19 cellular contexts compared by ENCODE assay signal in genomic region chr17:18980682-18981384, GRCh38. TPM values are rescaled to one million over a fixed set of nuclear protein-coding genes. Genes with fewer than 3 reads are reported as not detected.
A peak's percentile ranks its signal among the peaks of the same experiment; 100 is the strongest.
DNase-seq lines count a peak whose midpoint lies in the region; ATAC-seq, FAIRE-seq and TF ChIP-seq lines count a peak whose summit lies in the region.
"Had no signal": no experiment of that assay in that cellular context is flagged by ENCODE, and none has a peak within 500 bp of the region (broad histone marks: within the 10 kb centered on the region; RNA-seq: fewer than 3 reads in every experiment).

No MANE protein-coding gene starts in this region.

- POLR2A ChIA-PET in H1 (lab: Charles Lee; ENCODE audit: partially characterized antibody) = interaction anchor here (1.2 kb wide), 1 partner anchor 24 kb away, joined by 3 read pairs; the partner anchor contains the start of gene FAM83G

- intact Hi-C loops in left ventricle myocardium superior (cut with micrococcal nuclease) = no loop called here
- intact Hi-C loops in activated naive CD4-positive, alpha-beta T cell treated with anti-CD3 and anti-CD28 coated beads for 36 hours (cut with micrococcal nuclease) = no loop called here

- no peak overlapping the region for H2BK20ac ChIP-seq in H1 (ENCODE audit: low read length)

- TF ChIP-seq CTCF in H1 (IDR thresholded peaks at IDR 0.05; ENCODE audit: control extremely low read depth in 1 of 3, insufficient read depth in 1 of 3, low read depth in 1 of 3, low read length in 3 of 3) = no peak

- no peak for ATAC-seq in CD4-positive, CD25-positive, alpha-beta regulatory T cell (ENCODE audit: low read depth in 2 of 2)
- no peak for ATAC-seq in HG03442 (IDR thresholded peaks at IDR 0.05; ENCODE audit: unreplicated experiment)
- ATAC-seq in left ventricle myocardium superior = no peak
- no peak for ATAC-seq in HG03097 (IDR thresholded peaks at IDR 0.05; ENCODE audit: low FRiP score, unreplicated experiment)
- ATAC-seq: stimulated activated memory B cell treated with anti-CD40 and anti-IgM and Interleukin-4, amounts not matched to agents 10 μg/mL and 1 μg/mL and 100 μg/mL, for 72 hours had no signal

- no peaks in the 10 kb centered on the region for H3K27me3 ChIP-seq in CD4-positive, CD25-positive, alpha-beta regulatory T cell (ENCODE audit: control insufficient read depth, insufficient read depth, low read length)
- no peaks in the 10 kb centered on the region for H3K27me3 ChIP-seq in H1 (replicated peaks in 1 of 4; ENCODE audit: control insufficient read depth in 3 of 4, extremely low read depth in 1 of 4, insufficient read depth in 3 of 4, low read length in 3 of 4)
- H3K27me3 ChIP-seq in neuronal stem cell (ENCODE audit: control insufficient read depth in 3 of 3, insufficient read depth in 3 of 3, low read depth in 1 of 3, low read length in 3 of 3) = no peaks in the 10 kb centered on the region

- peak overlapping the region in 2 of 3 donors; percentile 5 to 20 for H3K27ac Mint-ChIP-seq in CD4-positive, CD25-positive, alpha-beta regulatory T cell
- H3K27ac Mint-ChIP-seq in activated naive CD4-positive, alpha-beta T cell treated with anti-CD3 and anti-CD28 coated beads for 36 hours = no peak overlapping the region
- H3K27ac Mint-ChIP-seq: stimulated activated memory B cell treated with anti-CD40 and anti-IgM and Interleukin-4, amounts not matched to agents 10 μg/mL and 1 μg/mL and 100 μg/mL, for 72 hours had no signal

- H4K8ac ChIP-seq in H1 (ENCODE audit: extremely low read depth, insufficient read depth, low read length) = no peak overlapping the region
- no peak overlapping the region for H4K8ac ChIP-seq in neuronal stem cell (ENCODE audit: low read depth, low read length)

- no peak for TF ChIP-seq RAD21 in H1 (IDR thresholded peaks at IDR 0.05 in 1 of 2, conservative IDR thresholded peaks at IDR 0.05 in 1 of 2; ENCODE audit: low read depth in 2 of 2, low read length in 2 of 2)

- H3K56ac ChIP-seq in H1 (replicated peaks; ENCODE audit: insufficient read length, low read depth, low read length) = no peak overlapping the region

- H3K4me3 ChIP-seq in CD4-positive, CD25-positive, alpha-beta regulatory T cell (ENCODE audit: low read depth, low read length) = no peak overlapping the region
- no peak overlapping the region for H3K4me3 ChIP-seq in H1 (ENCODE audit: extremely low read depth in 1 of 4, insufficient read depth in 2 of 4, low read depth in 3 of 4, low read length in 4 of 4)
- H3K4me3 ChIP-seq in neuronal stem cell (ENCODE audit: low read length in 2 of 2) = no peak overlapping the region

- H2AFZ ChIP-seq in H1 (ENCODE audit: low read length) = no peak overlapping the region
- H2AFZ ChIP-seq in neuronal stem cell (ENCODE audit: low read length) = peak overlapping the region; percentile 83
- H2AFZ ChIP-seq: parathyroid adenoma had no signal

- H3K9me3 ChIP-seq in CD4-positive, CD25-positive, alpha-beta regulatory T cell (ENCODE audit: control insufficient read depth in 2 of 2, low read length in 2 of 2) = no peaks in the 10 kb centered on the region
- H3K9me3 ChIP-seq in H1 (ENCODE audit: insufficient read depth in 2 of 2, low read depth in 1 of 2, low read length in 1 of 2) (no peaks in the 10 kb centered on the region), neuronal stem cell (replicated peaks in 1 of 2; ENCODE audit: control insufficient read depth in 2 of 2, insufficient read depth in 1 of 2, low read depth in 1 of 2, low read length in 2 of 2) (no peaks in the 10 kb centered on the region)

- H3K4ac ChIP-seq in H1 (replicated peaks; ENCODE audit: insufficient read length, low read depth, low read length) (no peak overlapping the region), neuronal stem cell (ENCODE audit: low read length) (no peak overlapping the region)

- DNase-seq in CD4-positive, CD25-positive, alpha-beta regulatory T cell = no peak
- peak; percentile 25 for DNase-seq in M059J (ENCODE audit: low read depth)
- DNase-seq in H1 (ENCODE audit: low read depth in 1 of 2, low spot score in 2 of 2) = no peak
- no peak for DNase-seq in neuronal stem cell (ENCODE audit: low spot score)
- DNase-seq in left ventricle myocardium superior = no peak
- no peak for DNase-seq in activated naive CD4-positive, alpha-beta T cell treated with anti-CD3 and anti-CD28 coated beads for 36 hours
- DNase-seq: activated CD4-positive, alpha-beta T cell treated with anti-CD3 and anti-CD28 coated beads, Interleukin-2, amount 50 U/mL, for 1 hour; hippocampal formation; Karpas-422; mammary epithelial cell had no signal

- H3K79me1 ChIP-seq in H1 (ENCODE audit: low read depth, low read length) (peaks cover 7% of the 10 kb centered on the region; the same call in 1 of the 2 replicates), neuronal stem cell (ENCODE audit: low read depth, low read length) (peaks cover 2% of the 10 kb centered on the region)

- no peak overlapping the region for H3K4me3 Mint-ChIP-seq in CD4-positive, CD25-positive, alpha-beta regulatory T cell
- no peak overlapping the region for H3K4me3 Mint-ChIP-seq in activated naive CD4-positive, alpha-beta T cell treated with anti-CD3 and anti-CD28 coated beads for 36 hours
- H3K4me3 Mint-ChIP-seq: stimulated activated memory B cell treated with anti-CD40 and anti-IgM and Interleukin-4, amounts not matched to agents 10 μg/mL and 1 μg/mL and 100 μg/mL, for 72 hours had no signal

- TF ChIP-seq EP300 in H1 (IDR thresholded peaks at IDR 0.05; ENCODE audit: borderline replicate concordance in 1 of 2, low read depth in 2 of 2, low read length in 2 of 2) = no peak

- H2BK12ac ChIP-seq in H1 (ENCODE audit: low read depth, low read length) (no peak overlapping the region), neuronal stem cell (ENCODE audit: low read length) (no peak overlapping the region)

- H3K18ac ChIP-seq in H1 (ENCODE audit: extremely low read depth, low read length) = no peak overlapping the region
- H3K18ac ChIP-seq in neuronal stem cell (ENCODE audit: low read length) = peak overlapping the region; percentile 93

- CTCF ChIA-PET in H1 (lab: Charles Lee; ENCODE audit: partially characterized antibody) = interaction anchor here (1.0 to 4.9 kb wide), 4 partner anchors 11 to 20 kb away, joined by 3 to 30 read pairs (median 4); no protein-coding TSS in a partner anchor
- CTCF ChIA-PET in activated naive CD4-positive, alpha-beta T cell treated with anti-CD3 and anti-CD28 coated beads for 36 hours (lab: Charles Lee) = interaction anchor here (1.0 to 2.3 kb wide), 2 partner anchors 13 to 20 kb away, joined by 3 to 7 read pairs; no protein-coding TSS in a partner anchor

- H4K91ac ChIP-seq in H1 (replicated peaks; ENCODE audit: insufficient read length, low read length) (no peak overlapping the region), neuronal stem cell (ENCODE audit: low read depth, low read length, poor library complexity) (no peak overlapping the region)

- H4K5ac ChIP-seq in H1 (ENCODE audit: insufficient read length, low read depth, low read length) = no peak overlapping the region

- H3K9me3 Mint-ChIP-seq in CD4-positive, CD25-positive, alpha-beta regulatory T cell = peaks cover 0 to 2% (median 0%) of the 10 kb centered on the region in 7 donors
- no peaks in the 10 kb centered on the region for H3K9me3 Mint-ChIP-seq in activated naive CD4-positive, alpha-beta T cell treated with anti-CD3 and anti-CD28 coated beads for 36 hours
- H3K9me3 Mint-ChIP-seq: stimulated activated memory B cell treated with anti-CD40 and anti-IgM and Interleukin-4, amounts not matched to agents 10 μg/mL and 1 μg/mL and 100 μg/mL, for 72 hours had no signal

- H3K27me3 Mint-ChIP-seq in CD4-positive, CD25-positive, alpha-beta regulatory T cell = no peaks in the 10 kb centered on the region
- no peaks in the 10 kb centered on the region for H3K27me3 Mint-ChIP-seq in activated naive CD4-positive, alpha-beta T cell treated with anti-CD3 and anti-CD28 coated beads for 36 hours (ENCODE audit: low read depth)
- H3K27me3 Mint-ChIP-seq: stimulated activated memory B cell treated with anti-CD40 and anti-IgM and Interleukin-4, amounts not matched to agents 10 μg/mL and 1 μg/mL and 100 μg/mL, for 72 hours had no signal

- H4K20me1 ChIP-seq in H1 (replicated peaks in 1 of 2; ENCODE audit: control insufficient read depth in 1 of 2, insufficient read depth in 2 of 2, low read length in 2 of 2) = peaks cover 6 to 18% of the 10 kb centered on the region in 2 experiments

- no peak overlapping the region for H3K27ac ChIP-seq in CD4-positive, CD25-positive, alpha-beta regulatory T cell (ENCODE audit: insufficient read depth, low read length, poor library complexity, severe bottlenecking)
- H3K27ac ChIP-seq in H1 (ENCODE audit: low read depth, low read length) = peak overlapping the region; percentile 15; the same call in 1 of the 2 replicates
- H3K27ac ChIP-seq in neuronal stem cell (replicated peaks; ENCODE audit: low read length) = peak overlapping the region; percentile 74
- H3K27ac ChIP-seq: parathyroid adenoma had no signal

- H3K4me1 ChIP-seq in CD4-positive, CD25-positive, alpha-beta regulatory T cell (ENCODE audit: control insufficient read depth, insufficient read depth, low read length, poor library complexity, severe bottlenecking) = no peaks in the 10 kb centered on the region
- H3K4me1 ChIP-seq in H1 (replicated peaks in 1 of 4; ENCODE audit: control insufficient read depth in 3 of 4, insufficient read depth in 4 of 4, low read length in 3 of 4) (peaks cover 0 to 4% (median 0%) of the 10 kb centered on the region in 4 experiments; a peak in 2 of 7 replicates), neuronal stem cell (ENCODE audit: control insufficient read depth in 2 of 2, insufficient read depth in 1 of 2, low read depth in 1 of 2, low read length in 2 of 2) (peaks cover 11 to 26% of the 10 kb centered on the region in 2 donors)
- H3K4me1 ChIP-seq: parathyroid adenoma had no signal

- FAIRE-seq in H1 (lab: Jason Lieb, UNC) = no peak
- FAIRE-seq: bronchial epithelial cell, G401.6, GM18507 had no signal

- H3K14ac ChIP-seq in H1 (ENCODE audit: insufficient read length) (no peak overlapping the region), neuronal stem cell (ENCODE audit: low read length) (peak overlapping the region; percentile 63)

- H2AK5ac ChIP-seq in H1 (ENCODE audit: low read depth, low read length) (no peak overlapping the region), neuronal stem cell (ENCODE audit: low read depth, low read length) (peak overlapping the region; percentile 100)

- peaks cover 0 to 1% (median 0%) of the 10 kb centered on the region in 4 donors for H3K4me1 Mint-ChIP-seq in CD4-positive, CD25-positive, alpha-beta regulatory T cell
- no peaks in the 10 kb centered on the region for H3K4me1 Mint-ChIP-seq in activated naive CD4-positive, alpha-beta T cell treated with anti-CD3 and anti-CD28 coated beads for 36 hours (ENCODE audit: low read depth)
- H3K4me1 Mint-ChIP-seq: stimulated activated memory B cell treated with anti-CD40 and anti-IgM and Interleukin-4, amounts not matched to agents 10 μg/mL and 1 μg/mL and 100 μg/mL, for 72 hours had no signal

- H3K36me3 ChIP-seq in CD4-positive, CD25-positive, alpha-beta regulatory T cell (ENCODE audit: control insufficient read depth, insufficient read depth, low read length) = peaks cover 30% of the 10 kb centered on the region
- H3K36me3 ChIP-seq in H1 (ENCODE audit: control insufficient read depth in 2 of 4, insufficient read depth in 4 of 4, low read length in 3 of 4) (peaks cover 10 to 24% (median 20%) of the 10 kb centered on the region in 4 experiments), neuronal stem cell (replicated peaks in 1 of 2; ENCODE audit: control insufficient read depth in 2 of 2, insufficient read depth in 2 of 2, low read length in 2 of 2) (peaks cover 0 to 28% of the 10 kb centered on the region in 2 donors)

- H3K79me2 ChIP-seq in H1 (ENCODE audit: control insufficient read depth in 1 of 2, insufficient read depth in 2 of 2, low read length in 2 of 2) = no peaks in the 10 kb centered on the region
- H3K79me2 ChIP-seq: parathyroid adenoma had no signal

- TF ChIP-seq POLR2A in H1 (IDR thresholded peaks at IDR 0.05; ENCODE audit: control extremely low read depth in 1 of 2, low read depth in 2 of 2, low read length in 2 of 2) = no peak

- no peaks in the 10 kb centered on the region for H3K23me2 ChIP-seq in H1 (ENCODE audit: low read depth, low read length)

- H3K4me2 ChIP-seq in H1 (ENCODE audit: insufficient read depth in 1 of 2, low read depth in 2 of 2, low read length in 2 of 2) = no peak overlapping the region
- H3K4me2 ChIP-seq in neuronal stem cell (ENCODE audit: insufficient read depth, low read length, poor library complexity, severe bottlenecking) = no peak overlapping the region

- 92% methylated on average over 15 of the region's 15 CpGs; no CpG with 5 or more reads in 1 of the 2 experiments for WGBS in H1 (ENCODE audit: extremely low coverage in 1 of 2, insufficient coverage in 1 of 2, insufficient read length in 1 of 2, insufficient replicate concordance in 2 of 2, low coverage in 1 of 2, low lambda C conversion rate in 2 of 2, missing lambda C conversion rate in 1 of 2), 2 experiments
- no CpG with 5 or more reads among the region's 15 CpGs for WGBS in neuronal stem cell (ENCODE audit: extremely low coverage in 2 of 2, insufficient read length in 2 of 2, insufficient replicate concordance in 1 of 2), 2 donors

- H3K23ac ChIP-seq in H1 (ENCODE audit: insufficient read length) (no peak overlapping the region), neuronal stem cell (ENCODE audit: low read depth, low read length, poor library complexity) (peak overlapping the region; percentile 47)

- H2BK5ac ChIP-seq in H1 (ENCODE audit: low read depth, low read length) = no peak overlapping the region
- peak overlapping the region; percentile 78 for H2BK5ac ChIP-seq in neuronal stem cell (ENCODE audit: low read length)

- peaks cover 8% of the 10 kb centered on the region for H3K36me3 Mint-ChIP-seq in CD4-positive, CD25-positive, alpha-beta regulatory T cell
- peaks cover 18% of the 10 kb centered on the region for H3K36me3 Mint-ChIP-seq in activated naive CD4-positive, alpha-beta T cell treated with anti-CD3 and anti-CD28 coated beads for 36 hours (ENCODE audit: low read depth)

- H2BK120ac ChIP-seq in H1 (replicated peaks; ENCODE audit: low read depth, low read length) (no peak overlapping the region), neuronal stem cell (ENCODE audit: low read depth, low read length) (peak overlapping the region; percentile 2)

- H3K9ac ChIP-seq in H1 (replicated peaks in 1 of 4; ENCODE audit: extremely low read depth in 1 of 4, low read depth in 3 of 4, low read length in 3 of 4) = no peak overlapping the region
- no peak overlapping the region for H3K9ac ChIP-seq in neuronal stem cell (ENCODE audit: low read depth, low read length, poor library complexity)
- H3K9ac ChIP-seq: parathyroid adenoma had no signal

- H2BK15ac ChIP-seq in H1 (ENCODE audit: low read length) = no peak overlapping the region
- peak overlapping the region; percentile 11 for H2BK15ac ChIP-seq in neuronal stem cell (ENCODE audit: low read length)

RNA-seq across cellular contexts. Expression of gene FAM83G, which starts 23.7 kb away (rescaled TPM):
- total RNA-seq in CD4-positive, CD25-positive, alpha-beta regulatory T cell = 10.7 TPM
- 1 to 10 TPM; 3.7 to 6.2 (median 5.3) TPM for polyA plus RNA-seq in CD4-positive, CD25-positive, alpha-beta regulatory T cell
- total RNA-seq in M059J (2014; rRNA removed; shearing (Covaris generic)) = 6.5 and 15.0 TPM in 2 replicates
- total RNA-seq in H1 (2021; fragmentation: NEBNext Ultra II Directional; extraction: Animal tissue kit (Norgen Biotek cat#: 25700)) = 28.7 and 29.0 TPM in 2 replicates
- 15.4 and 21.3 TPM in 2 replicates for polyA plus RNA-seq in H1 (2011; rRNA removed)
- 14.3 TPM for polyA plus RNA-seq in H1 (2011; cell fraction: cytosol; rRNA removed)
- polyA plus RNA-seq in H1 (2011; cell fraction: nucleus; rRNA removed) = 29.6 TPM
- 13.8 to 20.5 TPM (median 18.5 TPM) in 4 replicates for polyA plus RNA-seq in H1 (2012, experiment 1 of 2)
- 20.3 TPM for polyA plus RNA-seq in H1 (2012, experiment 2 of 2)
- polyA plus RNA-seq in H1 (2013, experiment 1 of 2) = 13.9 TPM
- polyA plus RNA-seq in H1 (2013, experiment 2 of 2) = 13.4 TPM
- polyA minus RNA-seq in H1 (2011; rRNA and poly(A)+ RNA removed) = 20.1 and 21.0 TPM in 2 replicates
- polyA minus RNA-seq in H1 (2011; cell fraction: cytosol; rRNA and poly(A)+ RNA removed) = 21.6 TPM
- 22.7 TPM for polyA minus RNA-seq in H1 (2011; cell fraction: nucleus; rRNA and poly(A)+ RNA removed)
- polyA plus RNA-seq in neuronal stem cell (2013, experiment 1 of 2) = 9.5 TPM
- polyA plus RNA-seq in neuronal stem cell (2013, experiment 2 of 2) = 9.7 TPM
- 2.3 TPM for total RNA-seq in left ventricle myocardium superior
- 10 to 100 TPM; 10.6 TPM for total RNA-seq in activated naive CD4-positive, alpha-beta T cell treated with anti-CD3 and anti-CD28 coated beads for 36 hours

RNA-seq across cellular contexts. Expression of gene SLC5A10, which starts 28.9 kb away (rescaled TPM):
- total RNA-seq in CD4-positive, CD25-positive, alpha-beta regulatory T cell = not detected
- polyA plus RNA-seq in CD4-positive, CD25-positive, alpha-beta regulatory T cell = under 1 TPM; 0.05 to 0.23 (median 0.16) TPM
- 0.27 TPM in 1 of 2 replicates, not detected in the other for total RNA-seq in M059J (2014; rRNA removed; shearing (Covaris generic))
- 0.11 TPM in 1 of 2 replicates, not detected in the other for total RNA-seq in H1 (2021; fragmentation: NEBNext Ultra II Directional; extraction: Animal tissue kit (Norgen Biotek cat#: 25700))
- 0.05 and 0.11 TPM in 2 replicates for polyA plus RNA-seq in H1 (2011; rRNA removed)
- 0.08 TPM for polyA plus RNA-seq in H1 (2011; cell fraction: cytosol; rRNA removed)
- polyA plus RNA-seq in H1 (2011; cell fraction: nucleus; rRNA removed) = 0.16 TPM
- 0.14 to 0.16 TPM in 2 of 4 replicates, not detected in the others for polyA plus RNA-seq in H1 (2012, experiment 1 of 2)
- not detected for polyA plus RNA-seq in H1 (2012, experiment 2 of 2)
- polyA plus RNA-seq in H1 (2013, experiment 1 of 2) = under 0.01 TPM
- not detected for polyA plus RNA-seq in H1 (2013, experiment 2 of 2)
- polyA minus RNA-seq in H1 (2011; rRNA and poly(A)+ RNA removed) = 0.16 TPM in 1 of 2 replicates, not detected in the other
- not detected for polyA minus RNA-seq in H1 (2011; cell fraction: cytosol; rRNA and poly(A)+ RNA removed)
- polyA minus RNA-seq in H1 (2011; cell fraction: nucleus; rRNA and poly(A)+ RNA removed) = 0.10 TPM
- polyA plus RNA-seq in neuronal stem cell (2013, experiment 1 of 2) = under 0.01 TPM
- not detected for polyA plus RNA-seq in neuronal stem cell (2013, experiment 2 of 2)
- not detected for total RNA-seq in left ventricle myocardium superior
- total RNA-seq in activated naive CD4-positive, alpha-beta T cell treated with anti-CD3 and anti-CD28 coated beads for 36 hours = not detected
- total RNA-seq: bronchial epithelial cell; mammary epithelial cell; OCI-LY7; T-helper 1 cell treated with Interleukin-12 subunit alpha and Interleukin-12 subunit beta and Interleukin-4 antibody, amounts not matched to agents 30 ng/mL and 1 ng/mL, for 36 hours had no signal
- polyA plus RNA-seq: mammary epithelial cell had no signal
